In the genomic region with DNA sequence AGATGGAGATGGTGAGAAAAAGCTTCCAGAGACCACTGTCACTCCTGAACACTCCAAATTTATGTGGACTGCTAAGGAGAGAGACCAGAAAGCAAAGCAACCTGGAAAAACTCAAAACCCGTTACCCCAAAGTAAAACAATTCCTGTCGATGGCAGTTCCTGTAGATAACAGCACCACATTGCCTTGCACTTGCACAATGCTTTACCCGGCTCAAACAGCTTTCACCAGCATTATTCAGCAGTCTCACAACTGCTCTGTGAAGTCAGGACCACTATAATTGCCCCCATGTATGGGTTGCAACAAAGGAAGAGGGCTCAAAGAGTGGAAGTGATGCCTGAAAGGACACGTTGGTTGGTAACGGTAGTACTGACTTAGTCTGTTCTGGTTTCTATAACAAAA, we compare ENCODE assay signal across 22 cellular contexts.
"Had no signal": no experiment of that assay in that cellular context is flagged by ENCODE, and none has a peak within 500 bp of the region (broad histone marks: within the 10 kb centered on the region; RNA-seq: fewer than 3 reads in every experiment).

No MANE protein-coding gene starts in this region.

- H3K4me1 ChIP-seq: body of pancreas had no signal

- DNase-seq: activated CD4-positive, alpha-beta T cell treated with anti-CD3 and anti-CD28 coated beads for 48 hours; activated CD4-positive, alpha-beta T cell treated with anti-CD3 and anti-CD28 coated beads, Interleukin-2, amount 50 U/mL, for 48 hours; activated CD4-positive, CD25-positive, alpha-beta regulatory T cell treated with anti-CD3 and anti-CD28 coated beads, Interleukin-2, amount 50 U/mL, for 72 hours; activated CD8-positive, alpha-beta memory T cell treated with anti-CD3 and anti-CD28 coated beads, Interleukin-2, amount 10 ng/mL, durations not matched to agents 7 days and 5 days; activated effector memory CD4-positive, alpha-beta T cell treated with Interleukin-2 at 50 U/mL for 16 hours; activated naive CD4-positive, alpha-beta T cell; activated T-cell treated with anti-CD3 and anti-CD28 coated beads, Interleukin-2, amount 50 U/mL, for 24 hours; aorta; body of pancreas; KG1; NCI-H1048; NCI-H146; NCI-H187 treated with DMSO at 0.1 percent for 48 hours; NCI-H2081 treated with DMSO at 0.1 percent for 48 hours; NCI-H446; NCI-H524; OCI-M1; RPMI8226 had no signal

- H3K27me3 ChIP-seq: body of pancreas, SJSA1 had no signal

- ATAC-seq: activated CD8-positive, alpha-beta memory T cell treated with anti-CD3 and anti-CD28 coated beads, Interleukin-2, amount 10 ng/mL, durations not matched to agents 7 days and 5 days; body of pancreas; Panc1; Right ventricle myocardium inferior; WTC11 had no signal

- H3K27ac ChIP-seq: body of pancreas, SJSA1 had no signal

- H3K36me3 ChIP-seq: SJSA1 had no signal

- H3K9me3 ChIP-seq: body of pancreas, SJSA1 had no signal

- H3K4me3 ChIP-seq: body of pancreas, SJSA1 had no signal
